Comparison of ENCODE assay signal across 33 cellular contexts in the genomic region with DNA sequence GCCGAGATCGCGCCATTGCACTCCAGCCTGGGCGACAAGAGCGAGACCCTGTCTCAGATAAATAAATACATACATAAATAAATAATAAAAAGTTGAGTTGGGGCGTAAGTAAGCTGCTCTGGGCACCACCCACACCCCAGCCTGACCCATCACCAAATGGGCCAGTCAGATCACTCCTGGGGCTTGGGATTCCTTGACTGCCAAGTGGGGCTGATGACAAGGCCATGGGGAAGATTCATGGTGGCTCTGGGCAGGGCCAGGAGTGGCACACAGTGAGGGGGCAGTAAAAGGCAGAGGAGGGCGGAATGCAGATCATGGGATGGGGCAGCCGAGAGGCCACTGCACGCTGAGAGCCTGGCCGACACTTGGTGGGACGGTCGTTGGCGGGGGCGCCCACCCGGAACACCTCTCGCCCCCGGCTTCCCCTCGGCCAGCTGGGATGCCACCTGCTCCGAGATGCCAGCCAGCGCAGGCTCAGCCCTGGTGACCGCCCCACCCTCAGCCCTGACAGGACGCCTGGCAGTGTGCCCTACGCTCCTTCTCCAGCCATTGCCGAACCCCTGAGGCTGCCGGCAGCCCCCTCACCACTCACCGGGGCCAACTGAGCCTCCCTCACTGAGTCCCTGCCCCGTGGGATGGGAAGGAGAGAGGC. TPM values are rescaled to one million over a fixed set of nuclear protein-coding genes. Genes with fewer than 3 reads are reported as not detected.
"Had no signal": no experiment of that assay in that cellular context is flagged by ENCODE, and none has a peak within 500 bp of the region (broad histone marks: within the 10 kb centered on the region; RNA-seq: fewer than 3 reads in every experiment).

No MANE protein-coding gene starts in this region.

- H3K4me3 ChIP-seq: gastroesophageal sphincter, hepatocyte, right atrium auricular region, smooth muscle cell, stomach, transverse colon had no signal

- DNase-seq: activated CD4-positive, alpha-beta memory T cell treated with anti-CD3 and anti-CD28 coated beads for 36 hours; activated CD4-positive, alpha-beta T cell treated with anti-CD3 and anti-CD28 coated beads, Interleukin-2, amount 10 ng/mL, durations not matched to agents 24 days and 14 days; activated CD8-positive, alpha-beta memory T cell treated with anti-CD3 and anti-CD28 coated beads, Interleukin-2, amount 50 U/mL, for 4 hours; activated effector memory CD4-positive, alpha-beta T cell treated with anti-CD3 and anti-CD28 coated beads, Interleukin-2, amount 50 U/mL, for 16 hours; activated naive CD4-positive, alpha-beta T cell treated with anti-CD3 and anti-CD28 coated beads for 36 hours; activated naive CD8-positive, alpha-beta T cell treated with anti-CD3 and anti-CD28 coated beads, Interleukin-2, amount 10 ng/mL, durations not matched to agents 7 days and 5 days; activated T-cell treated with anti-CD3 and anti-CD28 coated beads, Interleukin-2, amount 50 U/mL, for 1 hour; amniotic stem cell; dermis blood vessel endothelial cell; effector CD8-positive, alpha-beta T cell; naive thymus-derived CD8-positive, alpha-beta T cell; stimulated activated CD4-positive, alpha-beta T cell treated with anti-CD3 and anti-CD28 coated beads, Interleukin-1b, Interleukin-23, amount 100 ng/mL, for 48 hours; stimulated activated CD4-positive, alpha-beta T cell treated with anti-CD3 and anti-CD28 coated beads, Interleukin-4, amount 100 ng/mL, for 4 hours; stimulated activated CD8-positive, alpha-beta memory T cell treated with anti-CD3 and anti-CD28 coated beads, Interleukin-4, amount 100 ng/mL, for 48 hours; stomach; T1000; transverse colon; WERI-Rb-1 had no signal

- H3K4me1 ChIP-seq: right atrium auricular region, stomach had no signal

- H3K9me3 ChIP-seq: gastroesophageal sphincter, right atrium auricular region, stomach, transverse colon had no signal

- ATAC-seq: activated CD4-positive, CD25-positive, alpha-beta regulatory T cell treated with anti-CD3 and anti-CD28 coated beads, Interleukin-2, amount 50 U/mL, for 24 hours; gastroesophageal sphincter; naive thymus-derived CD8-positive, alpha-beta T cell; stimulated activated memory B cell treated with anti-CD40 and anti-IgM and Interleukin-4, amounts not matched to agents 10 μg/mL and 1 μg/mL and 100 μg/mL, for 72 hours had no signal

- H3K36me3 ChIP-seq: transverse colon had no signal

- H3K27me3 ChIP-seq: gastroesophageal sphincter, hepatocyte, right atrium auricular region, stomach, transverse colon had no signal

- H3K27ac ChIP-seq: gastroesophageal sphincter, hepatocyte, right atrium auricular region, stomach, transverse colon, WERI-Rb-1 had no signal

RNA-seq across cellular contexts. Expression of a gene that starts 13.9 kb away (rescaled TPM):
- total RNA-seq: activated CD4-positive, alpha-beta memory T cell treated with anti-CD3 and anti-CD28 coated beads for 36 hours; activated CD4-positive, alpha-beta T cell treated with anti-CD3 and anti-CD28 coated beads, Interleukin-2, amount 10 ng/mL, durations not matched to agents 24 days and 14 days; activated CD8-positive, alpha-beta memory T cell treated with anti-CD3 and anti-CD28 coated beads for 36 hours; activated naive CD4-positive, alpha-beta T cell treated with anti-CD3 and anti-CD28 coated beads for 36 hours; activated naive CD8-positive, alpha-beta T cell treated with anti-CD3 and anti-CD28 coated beads, Interleukin-2, amount 10 ng/mL, durations not matched to agents 7 days and 5 days; dermis blood vessel endothelial cell; fibroblast of villous mesenchyme; lower leg skin; naive thymus-derived CD8-positive, alpha-beta T cell; omental fat pad; pulmonary artery endothelial cell; right atrium auricular region; smooth muscle cell had no signal
- polyA plus RNA-seq: esophagus; fibroblast of lung; keratinocyte; naive thymus-derived CD8-positive, alpha-beta T cell; smooth muscle cell had no signal

RNA-seq across cellular contexts. Expression of a gene that starts 43.9 kb away (rescaled TPM):
- total RNA-seq: activated CD4-positive, alpha-beta memory T cell treated with anti-CD3 and anti-CD28 coated beads for 36 hours; activated CD4-positive, alpha-beta T cell treated with anti-CD3 and anti-CD28 coated beads, Interleukin-2, amount 10 ng/mL, durations not matched to agents 24 days and 14 days; activated CD8-positive, alpha-beta memory T cell treated with anti-CD3 and anti-CD28 coated beads for 36 hours; activated naive CD4-positive, alpha-beta T cell treated with anti-CD3 and anti-CD28 coated beads for 36 hours; activated naive CD8-positive, alpha-beta T cell treated with anti-CD3 and anti-CD28 coated beads, Interleukin-2, amount 10 ng/mL, durations not matched to agents 7 days and 5 days; activated T-helper 1 cell treated with anti-CD3 and anti-CD28 coated beads, Interleukin-12 subunit alpha, Interleukin-12 subunit beta, Interleukin-2, Interleukin-4 antibody, amounts not matched to agents 30 ng/mL and 10 ng/mL and 1 ng/mL, durations not matched to agents 14 hours and 24 hours and 36 hours; naive thymus-derived CD8-positive, alpha-beta T cell had no signal
- polyA plus RNA-seq: keratinocyte; naive thymus-derived CD8-positive, alpha-beta T cell had no signal
